Comparison of ENCODE assay signal across 2 cellular contexts in genomic region chr2:201057715-201058248, GRCh38.
TF ChIP-seq lines count a peak whose summit lies in the region.

No MANE protein-coding gene starts in this region.

TF ChIP-seq in WTC11, 78 proteins besides CTCF, POLR2A, EP300 and RAD21:
- TF ChIP-seq CREM (CRISPR knock-in tag; IDR thresholded peaks at IDR 0.05), result no peak
- TF ChIP-seq GABPB1 (CRISPR knock-in tag; IDR thresholded peaks at IDR 0.05), result peak; percentile 63
- no peak for TF ChIP-seq CDX4 (CRISPR knock-in tag; IDR thresholded peaks at IDR 0.05; ENCODE audit: borderline replicate concordance)
- no peak for TF ChIP-seq ATF3 (CRISPR knock-in tag; conservative IDR thresholded peaks at IDR 0.05)
TF ChIP-seq in WTC11: peak in this region for 1.

TF ChIP-seq in HepG2, 621 proteins besides CTCF, POLR2A, EP300 and RAD21 (continues in another document):
- TF ChIP-seq NONO (IDR thresholded peaks at IDR 0.05) (no peak), NONO (CRISPR knock-in tag; conservative IDR thresholded peaks at IDR 0.05) (peak; percentile 68; the same call in 1 of the 2 replicates), ZNF879 (CRISPR knock-in tag; IDR thresholded peaks at IDR 0.05) (no peak), HNRNPUL1 (IDR thresholded peaks at IDR 0.05; ENCODE audit: low read depth, low read length) (no peak), TAF15 (IDR thresholded peaks at IDR 0.05; ENCODE audit: low read depth, low read length, poor library complexity, severe bottlenecking) (no peak), AGO1 (IDR thresholded peaks at IDR 0.05; ENCODE audit: low read depth, low read length, poor library complexity, severe bottlenecking) (no peak), RBFOX2 (IDR thresholded peaks at IDR 0.05; ENCODE audit: low read depth, low read length) (no peak), ZNF317 (CRISPR knock-in tag; IDR thresholded peaks at IDR 0.05) (no peak; the same call in 1 of the 2 replicates), ZNF446 (CRISPR knock-in tag; IDR thresholded peaks at IDR 0.05) (no peak), HMGXB4 (CRISPR knock-in tag; IDR thresholded peaks at IDR 0.05; ENCODE audit: borderline replicate concordance in 1 of 2, low read depth in 1 of 2) (peak in 1 of 2 experiments; percentile 31; a peak in 1 of 4 replicates), ZNF124 (CRISPR knock-in tag; IDR thresholded peaks at IDR 0.05) (peak; percentile 42; the same call in 1 of the 2 replicates), HOXA3 (CRISPR knock-in tag; IDR thresholded peaks at IDR 0.05) (peak; percentile 70), ELF1 (CRISPR knock-in tag; IDR thresholded peaks at IDR 0.05) (peak; percentile 10; the same call in 1 of the 2 replicates), ZNF24 (IDR thresholded peaks at IDR 0.05) (0 out of 2 replicates have a peak, but pooled peaks have one; percentile 7), ZNF777 (CRISPR knock-in tag; IDR thresholded peaks at IDR 0.05) (no peak), SUZ12 (IDR thresholded peaks at IDR 0.05; ENCODE audit: low read depth, low read length) (no peak), SPEN (CRISPR knock-in tag; IDR thresholded peaks at IDR 0.05; ENCODE audit: low read depth) (0 out of 2 replicates have a peak, but pooled peaks have one; percentile 27), FOSL2 (CRISPR knock-in tag; IDR thresholded peaks at IDR 0.05) (peak; percentile 79), KDM6A (CRISPR knock-in tag; IDR thresholded peaks at IDR 0.05; ENCODE audit: low read depth) (0 out of 2 replicates have a peak, but pooled peaks have one; percentile 33), CCDC6 (CRISPR knock-in tag; IDR thresholded peaks at IDR 0.05) (peak; percentile 82), NFKBIZ (CRISPR knock-in tag; IDR thresholded peaks at IDR 0.05) (peak; percentile 70; the same call in 1 of the 2 replicates), ZBTB7B (CRISPR knock-in tag; IDR thresholded peaks at IDR 0.05) (peak; percentile 59; the same call in 1 of the 2 replicates), HOXD1 (CRISPR knock-in tag; IDR thresholded peaks at IDR 0.05) (0 out of 2 replicates have a peak, but pooled peaks have one; percentile 59), KAT7 (CRISPR knock-in tag; IDR thresholded peaks at IDR 0.05; ENCODE audit: borderline replicate concordance) (no peak), SALL2 (CRISPR knock-in tag; IDR thresholded peaks at IDR 0.05) (no peak), HOMEZ (CRISPR knock-in tag; IDR thresholded peaks at IDR 0.05; ENCODE audit: low read depth) (peak; percentile 71; the same call in 1 of the 2 replicates), ZNF607 (CRISPR knock-in tag; IDR thresholded peaks at IDR 0.05; ENCODE audit: borderline replicate concordance) (no peak), RFX5 (IDR thresholded peaks at IDR 0.05; ENCODE audit: low read depth, low read length) (no peak), XRCC5 (optimal IDR thresholded peaks at IDR 0.05; ENCODE audit: low read length) (no peak), RAD51 (IDR thresholded peaks at IDR 0.05; ENCODE audit: borderline replicate concordance) (no peak), HMGA1 (CRISPR knock-in tag; conservative IDR thresholded peaks at IDR 0.05) (no peak), POGZ (CRISPR knock-in tag; IDR thresholded peaks at IDR 0.05) (peak; percentile 90), ZNF713 (CRISPR knock-in tag; IDR thresholded peaks at IDR 0.05) (no peak), ZNF33B (CRISPR knock-in tag; IDR thresholded peaks at IDR 0.05) (no peak), ZBTB33 (CRISPR knock-in tag; IDR thresholded peaks at IDR 0.05) (0 out of 2 replicates have a peak, but pooled peaks have one; percentile 24), ZNF780A (CRISPR knock-in tag; IDR thresholded peaks at IDR 0.05) (peak; percentile 78; the same call in 1 of the 2 replicates), FOXA1 (IDR thresholded peaks at IDR 0.05) (peak; percentile 52; the same call in 1 of the 2 replicates), FOXA1 (CRISPR knock-in tag; IDR thresholded peaks at IDR 0.05) (peak; percentile 92), SMYD3 (CRISPR knock-in tag; IDR thresholded peaks at IDR 0.05) (no peak), HDAC6 (IDR thresholded peaks at IDR 0.05; ENCODE audit: low read depth, low read length) (no peak), ATF7-NPFF (CRISPR knock-in tag; IDR thresholded peaks at IDR 0.05; ENCODE audit: low read depth) (peak; percentile 65; the same call in 1 of the 2 replicates), HNRNPL (IDR thresholded peaks at IDR 0.05; ENCODE audit: low read depth, low read length) (no peak), PATZ1 (CRISPR knock-in tag; IDR thresholded peaks at IDR 0.05) (peak; percentile 51; the same call in 1 of the 2 replicates), CERS6 (CRISPR knock-in tag; IDR thresholded peaks at IDR 0.05) (no peak)
- TF ChIP-seq, protein P1, sequence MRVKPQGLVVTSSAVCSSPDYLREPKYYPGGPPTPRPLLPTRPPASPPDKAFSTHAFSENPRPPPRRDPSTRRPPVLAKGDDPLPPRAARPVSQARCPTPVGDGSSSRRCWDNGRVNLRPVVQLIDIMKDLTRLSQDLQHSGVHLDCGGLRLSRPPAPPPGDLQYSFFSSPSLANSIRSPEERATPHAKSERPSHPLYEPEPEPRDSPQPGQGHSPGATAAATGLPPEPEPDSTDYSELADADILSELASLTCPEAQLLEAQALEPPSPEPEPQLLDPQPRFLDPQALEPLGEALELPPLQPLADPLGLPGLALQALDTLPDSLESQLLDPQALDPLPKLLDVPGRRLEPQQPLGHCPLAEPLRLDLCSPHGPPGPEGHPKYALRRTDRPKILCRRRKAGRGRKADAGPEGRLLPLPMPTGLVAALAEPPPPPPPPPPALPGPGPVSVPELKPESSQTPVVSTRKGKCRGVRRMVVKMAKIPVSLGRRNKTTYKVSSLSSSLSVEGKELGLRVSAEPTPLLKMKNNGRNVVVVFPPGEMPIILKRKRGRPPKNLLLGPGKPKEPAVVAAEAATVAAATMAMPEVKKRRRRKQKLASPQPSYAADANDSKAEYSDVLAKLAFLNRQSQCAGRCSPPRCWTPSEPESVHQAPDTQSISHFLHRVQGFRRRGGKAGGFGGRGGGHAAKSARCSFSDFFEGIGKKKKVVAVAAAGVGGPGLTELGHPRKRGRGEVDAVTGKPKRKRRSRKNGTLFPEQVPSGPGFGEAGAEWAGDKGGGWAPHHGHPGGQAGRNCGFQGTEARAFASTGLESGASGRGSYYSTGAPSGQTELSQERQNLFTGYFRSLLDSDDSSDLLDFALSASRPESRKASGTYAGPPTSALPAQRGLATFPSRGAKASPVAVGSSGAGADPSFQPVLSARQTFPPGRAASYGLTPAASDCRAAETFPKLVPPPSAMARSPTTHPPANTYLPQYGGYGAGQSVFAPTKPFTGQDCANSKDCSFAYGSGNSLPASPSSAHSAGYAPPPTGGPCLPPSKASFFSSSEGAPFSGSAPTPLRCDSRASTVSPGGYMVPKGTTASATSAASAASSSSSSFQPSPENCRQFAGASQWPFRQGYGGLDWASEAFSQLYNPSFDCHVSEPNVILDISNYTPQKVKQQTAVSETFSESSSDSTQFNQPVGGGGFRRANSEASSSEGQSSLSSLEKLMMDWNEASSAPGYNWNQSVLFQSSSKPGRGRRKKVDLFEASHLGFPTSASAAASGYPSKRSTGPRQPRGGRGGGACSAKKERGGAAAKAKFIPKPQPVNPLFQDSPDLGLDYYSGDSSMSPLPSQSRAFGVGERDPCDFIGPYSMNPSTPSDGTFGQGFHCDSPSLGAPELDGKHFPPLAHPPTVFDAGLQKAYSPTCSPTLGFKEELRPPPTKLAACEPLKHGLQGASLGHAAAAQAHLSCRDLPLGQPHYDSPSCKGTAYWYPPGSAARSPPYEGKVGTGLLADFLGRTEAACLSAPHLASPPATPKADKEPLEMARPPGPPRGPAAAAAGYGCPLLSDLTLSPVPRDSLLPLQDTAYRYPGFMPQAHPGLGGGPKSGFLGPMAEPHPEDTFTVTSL (CRISPR knock-in tag; IDR thresholded peaks at IDR 0.05; ENCODE audit: borderline replicate concordance), result no peak
- TF ChIP-seq, protein P2, sequence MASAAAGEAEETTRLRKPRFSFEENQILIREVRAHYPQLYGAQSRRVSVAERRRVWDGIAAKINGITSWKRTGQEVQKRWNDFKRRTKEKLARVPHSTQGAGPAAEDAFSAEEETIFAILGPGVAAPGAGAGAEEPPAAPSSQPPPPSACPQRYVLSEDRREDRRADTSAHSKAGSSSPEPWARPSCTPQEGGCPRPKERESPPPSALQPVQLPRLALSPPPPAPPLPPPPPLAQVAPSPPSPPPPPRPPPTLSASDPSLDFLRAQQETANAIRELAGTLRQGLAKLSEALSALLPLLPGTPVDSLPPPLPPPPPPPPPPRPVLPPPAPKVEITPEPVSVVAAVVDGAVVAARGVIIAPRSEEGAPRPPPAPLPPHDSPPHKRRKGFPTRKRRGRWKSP (CRISPR knock-in tag; IDR thresholded peaks at IDR 0.05), result peak; percentile 80; the same call in 1 of the 2 replicates
